11 cellular contexts compared by ENCODE assay signal in genomic region chr21:16794944-16795343, GRCh38.
DNase-seq lines count a peak whose midpoint lies in the region; ATAC-seq and TF ChIP-seq lines count a peak whose summit lies in the region.
"Had no signal": no experiment of that assay in that cellular context is flagged by ENCODE, and none has a peak within 500 bp of the region (broad histone marks: within the 10 kb centered on the region; RNA-seq: fewer than 3 reads in every experiment).

No MANE protein-coding gene starts in this region.

- no peaks in the 10 kb centered on the region for H3K27me3 ChIP-seq in ACC112 (ENCODE audit: insufficient read depth, low read length)
- no peaks in the 10 kb centered on the region for H3K27me3 ChIP-seq in GM23338 (ENCODE audit: insufficient read depth)
- H3K27me3 ChIP-seq: dorsolateral prefrontal cortex had no signal

- H3K4me2 ChIP-seq in GM23338 = no peak overlapping the region

- H3K27ac ChIP-seq in ACC112 (ENCODE audit: low read depth, low read length) = peak overlapping the region; percentile 51
- no peak overlapping the region for H3K27ac ChIP-seq in GM23338 (ENCODE audit: low read depth)
- H3K27ac ChIP-seq: dorsolateral prefrontal cortex, parathyroid adenoma had no signal

- H3K79me2 ChIP-seq in ACC112 (ENCODE audit: control insufficient read depth, insufficient read depth, low read length, unreplicated experiment) (no peaks in the 10 kb centered on the region), GM23338 (replicated peaks; ENCODE audit: insufficient read depth) (no peaks in the 10 kb centered on the region)
- H3K79me2 ChIP-seq: parathyroid adenoma had no signal

- DNase-seq in HFFc6 (peak; percentile 93), astrocyte of the hippocampus (ENCODE audit: low read depth, low spot score) (peak; percentile 86), iris pigment epithelial cell (ENCODE audit: low read depth) (peak; percentile 98), NCI-H2227 treated with DMSO at 0.1 percent for 48 hours (lab: John Stamatoyannopoulos, UW) (no peak), epidermal melanocyte (ENCODE audit: insufficient read length, low spot score) (no peak), NCI-H2227 (lab: John Stamatoyannopoulos, UW; ENCODE audit: unreplicated experiment) (no peak), GM23338 (ENCODE audit: low spot score) (no peak)
- DNase-seq: activated T-cell treated with anti-CD3 and anti-CD28 coated beads, Interleukin-2, amount 50 U/mL, for 24 hours; dorsolateral prefrontal cortex had no signal

- no peak for TF ChIP-seq CTCF in HFFc6 (IDR thresholded peaks at IDR 0.05)
- TF ChIP-seq CTCF in GM23338 (conservative IDR thresholded peaks at IDR 0.05; ENCODE audit: low read depth in 2 of 2) = no peak

- H4K20me1 ChIP-seq in GM23338 (replicated peaks; ENCODE audit: insufficient read depth) = no peaks in the 10 kb centered on the region

- H3K4me1 ChIP-seq in ACC112 (ENCODE audit: control insufficient read depth, insufficient read depth, low read length, unreplicated experiment) = peaks cover 15% of the 10 kb centered on the region
- H3K4me1 ChIP-seq in GM23338 (ENCODE audit: insufficient read depth) = peaks cover 15% of the 10 kb centered on the region
- H3K4me1 ChIP-seq: parathyroid adenoma had no signal

- peak overlapping the region; percentile 7 for H3K4me3 Mint-ChIP-seq in HFFc6
- no peak overlapping the region for H3K4me3 Mint-ChIP-seq in GM23338
- H3K4me3 Mint-ChIP-seq: activated T-cell treated with anti-CD3 and anti-CD28 coated beads, Interleukin-2, amount 50 U/mL, for 24 hours had no signal

- ATAC-seq in GM23338 = no peak

- H3K9me3 Mint-ChIP-seq in HFFc6 (no peaks in the 10 kb centered on the region), GM23338 (no peaks in the 10 kb centered on the region)

- H3K4me1 Mint-ChIP-seq in HFFc6 (ENCODE audit: low read depth) = peaks cover 59% of the 10 kb centered on the region
- H3K4me1 Mint-ChIP-seq in GM23338 = peaks cover 15% of the 10 kb centered on the region

- no peaks in the 10 kb centered on the region for H3K36me3 ChIP-seq in ACC112 (ENCODE audit: insufficient read depth, low read length)
- no peaks in the 10 kb centered on the region for H3K36me3 ChIP-seq in GM23338 (ENCODE audit: insufficient read depth)

- peak overlapping the region; percentile 11 for H2AFZ ChIP-seq in ACC112 (ENCODE audit: low read length, unreplicated experiment)
- H2AFZ ChIP-seq in GM23338 = no peak overlapping the region
- H2AFZ ChIP-seq: parathyroid adenoma had no signal

- H3K27ac Mint-ChIP-seq in HFFc6 (peak overlapping the region; percentile 1; the same call in 1 of the 2 replicates), GM23338 (no peak overlapping the region)
- H3K27ac Mint-ChIP-seq: activated T-cell treated with anti-CD3 and anti-CD28 coated beads, Interleukin-2, amount 50 U/mL, for 24 hours had no signal

- H3K4me3 ChIP-seq in ACC112 (ENCODE audit: low read depth, low read length) (no peak overlapping the region), GM23338 (no peak overlapping the region)
- H3K4me3 ChIP-seq: dorsolateral prefrontal cortex had no signal

- no peaks in the 10 kb centered on the region for H3K27me3 Mint-ChIP-seq in HFFc6 (ENCODE audit: insufficient read depth)
- no peaks in the 10 kb centered on the region for H3K27me3 Mint-ChIP-seq in GM23338 (ENCODE audit: insufficient read depth, low read depth, poor library complexity)
- H3K27me3 Mint-ChIP-seq: activated T-cell treated with anti-CD3 and anti-CD28 coated beads, Interleukin-2, amount 50 U/mL, for 24 hours had no signal

- H3K9me2 ChIP-seq in GM23338 (ENCODE audit: insufficient read depth) = no peaks in the 10 kb centered on the region

- H3K36me3 Mint-ChIP-seq in HFFc6 (ENCODE audit: low read depth) (no peaks in the 10 kb centered on the region), GM23338 (ENCODE audit: low read depth) (no peaks in the 10 kb centered on the region)

- no peaks in the 10 kb centered on the region for H3F3A ChIP-seq in GM23338 (replicated peaks; ENCODE audit: low read depth)

TF ChIP-seq in GM23338, 12 proteins besides CTCF, POLR2A, EP300 and RAD21 (continues in another document):
- TF ChIP-seq NANOG (IDR thresholded peaks at IDR 0.05; ENCODE audit: borderline replicate concordance) = no peak
- TF ChIP-seq ETS1 (IDR thresholded peaks at IDR 0.05) = no peak
- no peak for TF ChIP-seq CREB1 (CRISPR knock-in tag; IDR thresholded peaks at IDR 0.05; ENCODE audit: low read depth)
- no peak for TF ChIP-seq EZH2 (IDR thresholded peaks at IDR 0.05; ENCODE audit: low read depth, unreplicated experiment)
- TF ChIP-seq ZNF331 (CRISPR knock-in tag; IDR thresholded peaks at IDR 0.05; ENCODE audit: low read depth) = no peak
- no peak for TF ChIP-seq STAT1 (IDR thresholded peaks at IDR 0.05; ENCODE audit: unreplicated experiment)
- TF ChIP-seq, protein P1, sequence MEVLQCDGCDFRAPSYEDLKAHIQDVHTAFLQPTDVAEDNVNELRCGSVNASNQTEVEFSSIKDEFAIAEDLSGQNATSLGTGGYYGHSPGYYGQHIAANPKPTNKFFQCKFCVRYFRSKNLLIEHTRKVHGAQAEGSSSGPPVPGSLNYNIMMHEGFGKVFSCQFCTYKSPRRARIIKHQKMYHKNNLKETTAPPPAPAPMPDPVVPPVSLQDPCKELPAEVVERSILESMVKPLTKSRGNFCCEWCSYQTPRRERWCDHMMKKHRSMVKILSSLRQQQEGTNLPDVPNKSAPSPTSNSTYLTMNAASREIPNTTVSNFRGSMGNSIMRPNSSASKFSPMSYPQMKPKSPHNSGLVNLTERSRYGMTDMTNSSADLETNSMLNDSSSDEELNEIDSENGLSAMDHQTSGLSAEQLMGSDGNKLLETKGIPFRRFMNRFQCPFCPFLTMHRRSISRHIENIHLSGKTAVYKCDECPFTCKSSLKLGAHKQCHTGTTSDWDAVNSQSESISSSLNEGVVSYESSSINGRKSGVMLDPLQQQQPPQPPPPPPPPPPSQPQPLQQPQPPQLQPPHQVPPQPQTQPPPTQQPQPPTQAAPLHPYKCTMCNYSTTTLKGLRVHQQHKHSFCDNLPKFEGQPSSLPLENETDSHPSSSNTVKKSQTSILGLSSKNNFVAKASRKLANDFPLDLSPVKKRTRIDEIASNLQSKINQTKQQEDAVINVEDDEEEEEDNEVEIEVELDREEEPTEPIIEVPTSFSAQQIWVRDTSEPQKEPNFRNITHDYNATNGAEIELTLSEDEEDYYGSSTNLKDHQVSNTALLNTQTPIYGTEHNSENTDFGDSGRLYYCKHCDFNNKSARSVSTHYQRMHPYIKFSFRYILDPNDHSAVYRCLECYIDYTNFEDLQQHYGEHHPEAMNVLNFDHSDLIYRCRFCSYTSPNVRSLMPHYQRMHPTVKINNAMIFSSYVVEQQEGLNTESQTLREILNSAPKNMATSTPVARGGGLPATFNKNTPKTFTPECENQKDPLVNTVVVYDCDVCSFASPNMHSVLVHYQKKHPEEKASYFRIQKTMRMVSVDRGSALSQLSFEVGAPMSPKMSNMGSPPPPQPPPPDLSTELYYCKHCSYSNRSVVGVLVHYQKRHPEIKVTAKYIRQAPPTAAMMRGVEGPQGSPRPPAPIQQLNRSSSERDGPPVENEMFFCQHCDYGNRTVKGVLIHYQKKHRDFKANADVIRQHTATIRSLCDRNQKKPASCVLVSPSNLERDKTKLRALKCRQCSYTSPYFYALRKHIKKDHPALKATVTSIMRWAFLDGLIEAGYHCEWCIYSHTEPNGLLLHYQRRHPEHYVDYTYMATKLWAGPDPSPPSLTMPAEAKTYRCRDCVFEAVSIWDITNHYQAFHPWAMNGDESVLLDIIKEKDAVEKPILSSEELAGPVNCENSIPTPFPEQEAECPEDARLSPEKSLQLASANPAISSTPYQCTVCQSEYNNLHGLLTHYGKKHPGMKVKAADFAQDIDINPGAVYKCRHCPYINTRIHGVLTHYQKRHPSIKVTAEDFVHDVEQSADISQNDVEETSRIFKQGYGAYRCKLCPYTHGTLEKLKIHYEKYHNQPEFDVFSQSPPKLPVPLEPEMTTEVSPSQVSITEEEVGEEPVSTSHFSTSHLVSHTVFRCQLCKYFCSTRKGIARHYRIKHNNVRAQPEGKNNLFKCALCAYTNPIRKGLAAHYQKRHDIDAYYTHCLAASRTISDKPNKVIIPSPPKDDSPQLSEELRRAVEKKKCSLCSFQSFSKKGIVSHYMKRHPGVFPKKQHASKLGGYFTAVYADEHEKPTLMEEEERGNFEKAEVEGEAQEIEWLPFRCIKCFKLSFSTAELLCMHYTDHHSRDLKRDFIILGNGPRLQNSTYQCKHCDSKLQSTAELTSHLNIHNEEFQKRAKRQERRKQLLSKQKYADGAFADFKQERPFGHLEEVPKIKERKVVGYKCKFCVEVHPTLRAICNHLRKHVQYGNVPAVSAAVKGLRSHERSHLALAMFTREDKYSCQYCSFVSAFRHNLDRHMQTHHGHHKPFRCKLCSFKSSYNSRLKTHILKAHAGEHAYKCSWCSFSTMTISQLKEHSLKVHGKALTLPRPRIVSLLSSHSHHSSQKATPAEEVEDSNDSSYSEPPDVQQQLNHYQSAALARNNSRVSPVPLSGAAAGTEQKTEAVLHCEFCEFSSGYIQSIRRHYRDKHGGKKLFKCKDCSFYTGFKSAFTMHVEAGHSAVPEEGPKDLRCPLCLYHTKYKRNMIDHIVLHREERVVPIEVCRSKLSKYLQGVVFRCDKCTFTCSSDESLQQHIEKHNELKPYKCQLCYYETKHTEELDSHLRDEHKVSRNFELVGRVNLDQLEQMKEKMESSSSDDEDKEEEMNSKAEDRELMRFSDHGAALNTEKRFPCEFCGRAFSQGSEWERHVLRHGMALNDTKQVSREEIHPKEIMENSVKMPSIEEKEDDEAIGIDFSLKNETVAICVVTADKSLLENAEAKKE (CRISPR knock-in tag; IDR thresholded peaks at IDR 0.05) = no peak
- TF ChIP-seq EZH2phosphoT487 (IDR thresholded peaks at IDR 0.05; ENCODE audit: unreplicated experiment) = no peak

Comparison
In these comparisons a context has a peak if more than half of its experiments do, and no peak if none do; other contexts are left out.
1. DNase-seq: peak in HFFc6 (single experiment), astrocyte of the hippocampus (single experiment) and iris pigment epithelial cell (single experiment); none in NCI-H2227 treated with DMSO at 0.1 percent for 48 hours (single experiment), epidermal melanocyte (single experiment), NCI-H2227 (single experiment) and GM23338 (single experiment).